13 cellular contexts compared by ENCODE assay signal in genomic region chr2:85516649-85517389, GRCh38. TPM values are rescaled to one million over a fixed set of nuclear protein-coding genes. Genes with fewer than 3 reads are reported as not detected.
DNase-seq lines count a peak whose midpoint lies in the region; ATAC-seq, FAIRE-seq and TF ChIP-seq lines count a peak whose summit lies in the region.
"Had no signal": no experiment of that assay in that cellular context is flagged by ENCODE, and none has a peak within 500 bp of the region (broad histone marks: within the 10 kb centered on the region; RNA-seq: fewer than 3 reads in every experiment).

No MANE protein-coding gene starts in this region.

- CTCF ChIA-PET in Panc1 (lab: Charles Lee) = no interaction called here
- CTCF ChIA-PET in activated CD4-positive, alpha-beta memory T cell treated with anti-CD3 and anti-CD28 coated beads for 36 hours (lab: Charles Lee) = interaction anchor here (1.9 kb wide), 1 partner anchor 34 kb away, joined by 4 read pairs; no protein-coding TSS in a partner anchor

- H3K4me3 ChIP-seq in Panc1 (ENCODE audit: low read depth in 2 of 2, low read length in 2 of 2) (peak overlapping the region in 1 of 2 experiments; percentile 14; a peak in 1 of 4 replicates), hepatocyte (no peak overlapping the region), small intestine (ENCODE audit: low read depth in 1 of 2, low read length in 2 of 2) (no peak overlapping the region)
- H3K4me3 ChIP-seq: coronary artery, right atrium auricular region had no signal

- no peaks in the 10 kb centered on the region for H4K20me1 ChIP-seq in hepatocyte (ENCODE audit: insufficient read depth, poor library complexity, severe bottlenecking)

- in situ Hi-C loops in Panc1 (cut with HindIII; ENCODE audit: low pct_unique_long_range_greater_than_20kb, low sequenced_read_pairs) = no loop called here

- no peaks in the 10 kb centered on the region for H3K36me3 Mint-ChIP-seq in activated CD4-positive, alpha-beta memory T cell treated with anti-CD3 and anti-CD28 coated beads for 36 hours
- H3K36me3 Mint-ChIP-seq: CD8-positive, alpha-beta memory T cell had no signal

- TF ChIP-seq CTCF in Panc1 (IDR thresholded peaks at IDR 0.05) (no peak), hepatocyte (IDR thresholded peaks at IDR 0.05; ENCODE audit: poor library complexity) (no peak)

- no peak for FAIRE-seq in small intestine (lab: Jason Lieb, UNC)

- intact Hi-C loops in Panc1 (cut with micrococcal nuclease; ENCODE audit: unreplicated experiment) = no loop called here
- intact Hi-C loops in activated CD4-positive, alpha-beta memory T cell treated with anti-CD3 and anti-CD28 coated beads for 36 hours (cut with micrococcal nuclease) = no loop called here

- DNase-seq in HT-29 (ENCODE audit: low spot score) (peak; percentile 78), Panc1 (ENCODE audit: low read depth, low spot score) (no peak), hepatocyte (ENCODE audit: low spot score) (peak; percentile 58), small intestine (peak; percentile 95), NCI-H82 (lab: John Stamatoyannopoulos, UW) (no peak)
- DNase-seq in activated CD4-positive, alpha-beta memory T cell treated with anti-CD3 and anti-CD28 coated beads for 36 hours = no peak
- DNase-seq: activated CD4-positive, alpha-beta T cell treated with anti-CD3 and anti-CD28 coated beads, Interleukin-2, amount 10 ng/mL, durations not matched to agents 24 days and 14 days; activated T-cell treated with anti-CD3 and anti-CD28 coated beads, Interleukin-2, amount 50 U/mL, for 72 hours; CD8-positive, alpha-beta memory T cell; NCI-H1930 had no signal

- H3K36me3 ChIP-seq in Panc1 (ENCODE audit: control insufficient read depth, insufficient read depth, low read length) (no peaks in the 10 kb centered on the region), hepatocyte (replicated peaks; ENCODE audit: insufficient read depth, low read depth) (no peaks in the 10 kb centered on the region), small intestine (ENCODE audit: control insufficient read depth in 2 of 2, insufficient read depth in 2 of 2, low read length in 2 of 2) (no peaks in the 10 kb centered on the region)
- H3K36me3 ChIP-seq: right atrium auricular region had no signal

- 66% methylated on average over 8 of the region's 8 CpGs for WGBS in hepatocyte (ENCODE audit: low lambda C conversion rate, missing lambda C conversion rate)
- 8 to 44% (median 24%) methylated on average over 8 of the region's 8 CpGs for WGBS in small intestine, 3 donors

- H3K27me3 Mint-ChIP-seq in activated CD4-positive, alpha-beta memory T cell treated with anti-CD3 and anti-CD28 coated beads for 36 hours = no peaks in the 10 kb centered on the region

- H3K27me3 ChIP-seq in Panc1 (ENCODE audit: control insufficient read depth, insufficient read depth, low read length) = no peaks in the 10 kb centered on the region
- no peaks in the 10 kb centered on the region for H3K27me3 ChIP-seq in hepatocyte
- H3K27me3 ChIP-seq in small intestine (ENCODE audit: control insufficient read depth in 2 of 2, insufficient read depth in 2 of 2, low read length in 2 of 2) = no peaks in the 10 kb centered on the region
- H3K27me3 ChIP-seq: right atrium auricular region had no signal

- no peak overlapping the region for H3K27ac Mint-ChIP-seq in activated CD4-positive, alpha-beta memory T cell treated with anti-CD3 and anti-CD28 coated beads for 36 hours
- H3K27ac Mint-ChIP-seq: activated CD4-positive, alpha-beta T cell treated with anti-CD3 and anti-CD28 coated beads, Interleukin-2, amount 10 ng/mL, durations not matched to agents 24 days and 14 days; activated T-cell treated with anti-CD3 and anti-CD28 coated beads, Interleukin-2, amount 50 U/mL, for 72 hours had no signal

- no peaks in the 10 kb centered on the region for H3K9me3 Mint-ChIP-seq in activated CD4-positive, alpha-beta memory T cell treated with anti-CD3 and anti-CD28 coated beads for 36 hours
- H3K9me3 Mint-ChIP-seq: activated CD4-positive, alpha-beta T cell treated with anti-CD3 and anti-CD28 coated beads, Interleukin-2, amount 10 ng/mL, durations not matched to agents 24 days and 14 days; activated T-cell treated with anti-CD3 and anti-CD28 coated beads, Interleukin-2, amount 50 U/mL, for 72 hours; CD8-positive, alpha-beta memory T cell had no signal

- POLR2A ChIA-PET in Panc1 (lab: Charles Lee) = interaction anchor here (0.6 to 0.7 kb wide), 4 partner anchors 8 to 578 kb away, joined by 3 to 9 read pairs (median 6); no protein-coding TSS in a partner anchor
- POLR2A ChIA-PET in activated CD4-positive, alpha-beta memory T cell treated with anti-CD3 and anti-CD28 coated beads for 36 hours (lab: Charles Lee) = no interaction called here

- no peaks in the 10 kb centered on the region for H3K79me2 ChIP-seq in hepatocyte

- H3K9me3 ChIP-seq in Panc1 (ENCODE audit: control insufficient read depth, insufficient read depth, low read depth, low read length) (no peaks in the 10 kb centered on the region), hepatocyte (ENCODE audit: low read depth) (no peaks in the 10 kb centered on the region), small intestine (ENCODE audit: control insufficient read depth, low read depth) (no peaks in the 10 kb centered on the region)
- H3K9me3 ChIP-seq: right atrium auricular region had no signal

- BruUV-seq in Panc1 (replicated peaks; lab: Mats Ljungman, UMichigan) = no TSS peak

- no peak overlapping the region for H3K4me3 Mint-ChIP-seq in activated CD4-positive, alpha-beta memory T cell treated with anti-CD3 and anti-CD28 coated beads for 36 hours
- H3K4me3 Mint-ChIP-seq: activated CD4-positive, alpha-beta T cell treated with anti-CD3 and anti-CD28 coated beads, Interleukin-2, amount 10 ng/mL, durations not matched to agents 24 days and 14 days; activated T-cell treated with anti-CD3 and anti-CD28 coated beads, Interleukin-2, amount 50 U/mL, for 72 hours; CD8-positive, alpha-beta memory T cell had no signal

- H3K27ac ChIP-seq in Panc1 (ENCODE audit: low read length) (peak overlapping the region; percentile 94), hepatocyte (peak overlapping the region; percentile 90), small intestine (ENCODE audit: low read depth in 1 of 2, low read length in 1 of 2) (peak overlapping the region; percentile 70 to 82)
- H3K27ac ChIP-seq: coronary artery, right atrium auricular region had no signal

- peak; percentile 82 for ATAC-seq in Panc1
- no peak for ATAC-seq in GM21528 (IDR thresholded peaks at IDR 0.05; ENCODE audit: low FRiP score, unreplicated experiment)
- ATAC-seq: activated T-cell treated with anti-CD3 and anti-CD28 coated beads, Interleukin-2, amount 50 U/mL, for 72 hours had no signal

- H3K4me2 ChIP-seq in hepatocyte = no peak overlapping the region

- no peaks in the 10 kb centered on the region for H3K4me1 Mint-ChIP-seq in activated CD4-positive, alpha-beta memory T cell treated with anti-CD3 and anti-CD28 coated beads for 36 hours (ENCODE audit: low read depth)
- H3K4me1 Mint-ChIP-seq: activated CD4-positive, alpha-beta T cell treated with anti-CD3 and anti-CD28 coated beads, Interleukin-2, amount 10 ng/mL, durations not matched to agents 24 days and 14 days; CD8-positive, alpha-beta memory T cell had no signal

- H3K9me2 ChIP-seq in hepatocyte (replicated peaks; ENCODE audit: insufficient read depth) = no peaks in the 10 kb centered on the region

- H3K4me1 ChIP-seq in Panc1 (ENCODE audit: control insufficient read depth, insufficient read depth, low read length) (peaks cover 79% of the 10 kb centered on the region), hepatocyte (ENCODE audit: insufficient read depth) (peaks cover 7% of the 10 kb centered on the region), small intestine (ENCODE audit: control insufficient read depth in 2 of 2, insufficient read depth in 1 of 2, low read depth in 1 of 2, low read length in 1 of 2) (peaks cover 2 to 9% of the 10 kb centered on the region in 2 donors)
- H3K4me1 ChIP-seq: right atrium auricular region had no signal

- H2AFZ ChIP-seq in hepatocyte = no peak overlapping the region

RNA-seq across cellular contexts. Expression of gene MAT2A, which starts 22.1 kb away (rescaled TPM):
- total RNA-seq in HT-29 (2014; rRNA removed; shearing (Covaris generic)) = 168 and 205 TPM in 2 replicates
- total RNA-seq in Panc1 (2021; ENCODE audit: unreplicated experiment) (547 TPM), hepatocyte (202 and 252 TPM in 2 replicates)
- polyA plus RNA-seq in Panc1 (2012; ENCODE audit: insufficient read length) = 391 TPM
- polyA plus RNA-seq in hepatocyte (379 and 465 TPM in 2 replicates), small intestine (10 to 100 TPM; 81.2 to 100.0 (median 93.3) TPM)
- total RNA-seq in activated CD4-positive, alpha-beta memory T cell treated with anti-CD3 and anti-CD28 coated beads for 36 hours = 100 to 1,000 TPM; 196 to 208 TPM

RNA-seq across cellular contexts. Expression of gene GGCX, which starts 44.5 kb away (rescaled TPM):
- 23.9 and 38.8 TPM in 2 replicates for total RNA-seq in HT-29 (2014; rRNA removed; shearing (Covaris generic))
- total RNA-seq in Panc1 (2021; ENCODE audit: unreplicated experiment) = 64.1 TPM
- polyA plus RNA-seq in Panc1 (2012; ENCODE audit: insufficient read length) = 44.9 TPM
- 64.5 and 82.5 TPM in 2 replicates for total RNA-seq in hepatocyte
- 66.1 and 73.5 TPM in 2 replicates for polyA plus RNA-seq in hepatocyte
- 10 to 100 TPM in 1 of 3 donors, 1 to 10 TPM in 2; 9.2 to 23.5 (median 9.4) TPM for polyA plus RNA-seq in small intestine
- 10 to 100 TPM; 24.2 to 25.2 TPM for total RNA-seq in activated CD4-positive, alpha-beta memory T cell treated with anti-CD3 and anti-CD28 coated beads for 36 hours

Comparison
In these comparisons a context has a peak if more than half of its experiments do, and no peak if none do; other contexts are left out.
1. DNase-seq: peak in HT-29 (single experiment), hepatocyte (single experiment) and small intestine (single experiment); none in Panc1 (single experiment), activated CD4-positive, alpha-beta memory T cell treated with anti-CD3 and anti-CD28 coated beads for 36 hours (single experiment) and NCI-H82 (single experiment).
2. Peak in every context shown above with its lines, with median percentiles within 50 percentile points of each other: H3K27ac ChIP-seq.